ENCODE assay signal across 2 cellular contexts in genomic region chrX:105477351-105477750, GRCh38.
TF ChIP-seq lines count a peak whose summit lies in the region.

No MANE protein-coding gene starts in this region.

TF ChIP-seq in SK-N-SH, 30 proteins besides CTCF, POLR2A, EP300 and RAD21 (continued from another document):
- no peak for TF ChIP-seq RXRA (IDR thresholded peaks at IDR 0.05; ENCODE audit: borderline replicate concordance, low read depth)
- TF ChIP-seq USF2 (IDR thresholded peaks at IDR 0.05; ENCODE audit: borderline replicate concordance, low read depth, low read length) = no peak
- no peak for TF ChIP-seq FOXM1 (IDR thresholded peaks at IDR 0.05; ENCODE audit: low read depth)
- TF ChIP-seq, protein P1, sequence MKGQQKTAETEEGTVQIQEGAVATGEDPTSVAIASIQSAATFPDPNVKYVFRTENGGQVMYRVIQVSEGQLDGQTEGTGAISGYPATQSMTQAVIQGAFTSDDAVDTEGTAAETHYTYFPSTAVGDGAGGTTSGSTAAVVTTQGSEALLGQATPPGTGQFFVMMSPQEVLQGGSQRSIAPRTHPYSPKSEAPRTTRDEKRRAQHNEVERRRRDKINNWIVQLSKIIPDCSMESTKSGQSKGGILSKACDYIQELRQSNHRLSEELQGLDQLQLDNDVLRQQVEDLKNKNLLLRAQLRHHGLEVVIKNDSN (IDR thresholded peaks at IDR 0.05; ENCODE audit: borderline replicate concordance, low read depth) = no peak
- no peak for TF ChIP-seq TCF12 (IDR thresholded peaks at IDR 0.05)
- no peak for TF ChIP-seq ELF1 (IDR thresholded peaks at IDR 0.05)
- no peak for TF ChIP-seq FOXJ3 (CRISPR knock-in tag; IDR thresholded peaks at IDR 0.05)
- no peak for TF ChIP-seq SMC3 (IDR thresholded peaks at IDR 0.05; ENCODE audit: low read depth, low read length)
- TF ChIP-seq GATA2 (CRISPR knock-in tag; IDR thresholded peaks at IDR 0.05) = no peak
- TF ChIP-seq YY1 (IDR thresholded peaks at IDR 0.05; ENCODE audit: low read depth) = no peak
- no peak for TF ChIP-seq IRF3 (IDR thresholded peaks at IDR 0.05; ENCODE audit: low read depth, low read length)
- TF ChIP-seq RFX5 (IDR thresholded peaks at IDR 0.05; ENCODE audit: low read length) = no peak
- no peak for TF ChIP-seq JUND (IDR thresholded peaks at IDR 0.05)

TF ChIP-seq in SK-N-SH treated with all-trans-retinoic acid at 6 μM for 48 hours, 23 proteins besides CTCF, POLR2A, EP300 and RAD21 (continued from another document):
- no peak for TF ChIP-seq PATZ1 (CRISPR knock-in tag; IDR thresholded peaks at IDR 0.05; ENCODE audit: borderline replicate concordance)
- TF ChIP-seq SNAI2 (CRISPR knock-in tag; IDR thresholded peaks at IDR 0.05) = no peak
TF ChIP-seq in SK-N-SH treated with all-trans-retinoic acid at 6 μM for 48 hours: peak in this region for 0.
